Comparison of ENCODE assay signal across 8 cellular contexts in genomic region chr12:92136883-92137582, GRCh38. TPM values are rescaled to one million over a fixed set of nuclear protein-coding genes. Genes with fewer than 3 reads are reported as not detected.
DNase-seq lines count a peak whose midpoint lies in the region; ATAC-seq, FAIRE-seq and TF ChIP-seq lines count a peak whose summit lies in the region.

No MANE protein-coding gene starts in this region.

- H3K9ac ChIP-seq in mucosa of stomach (ENCODE audit: low read length), result peak overlapping the region; percentile 33

- peaks cover 60% of the 10 kb centered on the region for H3K4me1 ChIP-seq in mucosa of stomach (ENCODE audit: control insufficient read depth, insufficient read depth, low read length)

- FAIRE-seq in bronchial epithelial cell (lab: Jason Lieb, UNC), result no peak

- no peaks in the 10 kb centered on the region for H3K36me3 ChIP-seq in bronchial epithelial cell (ENCODE audit: control insufficient read depth, insufficient read depth, low read length)
- H3K36me3 ChIP-seq in mucosa of stomach (ENCODE audit: control insufficient read depth, insufficient read depth, low read length), result no peaks in the 10 kb centered on the region

- no peak for ATAC-seq in HG03045 (IDR thresholded peaks at IDR 0.05; ENCODE audit: unreplicated experiment)

- H3K27me3 ChIP-seq in bronchial epithelial cell (ENCODE audit: control insufficient read depth, insufficient read depth, low read length), result no peaks in the 10 kb centered on the region
- H3K27me3 ChIP-seq in mucosa of stomach (ENCODE audit: control insufficient read depth, insufficient read depth, low read length), result no peaks in the 10 kb centered on the region

- no peak for TF ChIP-seq CTCF in bronchial epithelial cell (IDR thresholded peaks at IDR 0.05; ENCODE audit: insufficient read depth, low read length, severe bottlenecking)

- H3K9me3 ChIP-seq in mucosa of stomach (ENCODE audit: control insufficient read depth, low read length), result no peaks in the 10 kb centered on the region

- no peak overlapping the region for H3K4me3 ChIP-seq in bronchial epithelial cell (ENCODE audit: low read depth, low read length)
- peak overlapping the region; percentile 5 for H3K4me3 ChIP-seq in mucosa of stomach (ENCODE audit: low read length)

- DNase-seq in GM03348 (ENCODE audit: low spot score), result peak; percentile 64
- peak; percentile 10 for DNase-seq in NAMALWA (ENCODE audit: low spot score)
- DNase-seq in bronchial epithelial cell (ENCODE audit: low read depth), result peak; percentile 96
- DNase-seq in DMS 273 (lab: John Stamatoyannopoulos, UW; ENCODE audit: unreplicated experiment), result no peak
- DNase-seq in stimulated activated CD4-positive, alpha-beta T cell treated with anti-CD3 and anti-CD28 coated beads, Interleukin-2, amount 100 ng/mL, for 48 hours, result no peak
- DNase-seq in NCI-H1436 (lab: John Stamatoyannopoulos, UW), result no peak

RNA-seq across cellular contexts. Expression of gene BTG1, which starts 8.6 kb away (rescaled TPM):
- 10.9 and 14.7 TPM in 2 replicates for total RNA-seq in bronchial epithelial cell

Comparison
In these comparisons a context has a peak if more than half of its experiments do, and no peak if none do; other contexts are left out.
1. DNase-seq: peak in GM03348 (single experiment), NAMALWA (single experiment) and bronchial epithelial cell (single experiment); none in DMS 273 (single experiment), stimulated activated CD4-positive, alpha-beta T cell treated with anti-CD3 and anti-CD28 coated beads, Interleukin-2, amount 100 ng/mL, for 48 hours (0 of 2) and NCI-H1436 (single experiment).